ENCODE assay signal across 1 cellular context in genomic region chr21:33383056-33383888, GRCh38.
A peak's percentile ranks its signal among the peaks of the same experiment; 100 is the strongest.
TF ChIP-seq lines count a peak whose summit lies in the region.

No MANE protein-coding gene starts in this region.

TF ChIP-seq in HepG2, 621 proteins besides CTCF, POLR2A, EP300 and RAD21 (continued from another document and continues in another):
- TF ChIP-seq AHDC1 (CRISPR knock-in tag; IDR thresholded peaks at IDR 0.05; ENCODE audit: borderline replicate concordance) (peak; percentile 59; the same call in 1 of the 2 replicates), NR0B2 (CRISPR knock-in tag; IDR thresholded peaks at IDR 0.05) (no peak), ZBTB7A (CRISPR knock-in tag; IDR thresholded peaks at IDR 0.05) (peak; percentile 79; the same call in 1 of the 2 replicates), ATF7-NPFF (CRISPR knock-in tag; IDR thresholded peaks at IDR 0.05; ENCODE audit: low read depth) (no peak), ZNF740 (CRISPR knock-in tag; IDR thresholded peaks at IDR 0.05) (no peak), U2AF2 (IDR thresholded peaks at IDR 0.05; ENCODE audit: low read depth, low read length) (no peak), ETV5 (CRISPR knock-in tag; IDR thresholded peaks at IDR 0.05; ENCODE audit: borderline replicate concordance) (peak; percentile 57; the same call in 1 of the 2 replicates), KDM5A (IDR thresholded peaks at IDR 0.05; ENCODE audit: borderline replicate concordance, low read length) (no peak), SAP130 (CRISPR knock-in tag; IDR thresholded peaks at IDR 0.05; ENCODE audit: low read depth) (peak; percentile 95), ZHX2 (IDR thresholded peaks at IDR 0.05; ENCODE audit: low read depth) (no peak), ZHX2 (CRISPR knock-in tag; IDR thresholded peaks at IDR 0.05; ENCODE audit: borderline replicate concordance) (no peak), PRPF4 (IDR thresholded peaks at IDR 0.05; ENCODE audit: low read depth, low read length, poor library complexity, severe bottlenecking) (no peak), ZBTB2 (CRISPR knock-in tag; IDR thresholded peaks at IDR 0.05; ENCODE audit: low read depth) (0 out of 2 replicates have a peak, but pooled peaks have one; percentile 50), RBM39 (IDR thresholded peaks at IDR 0.05; ENCODE audit: low read depth, low read length, poor library complexity, severe bottlenecking) (no peak), CHD2 (IDR thresholded peaks at IDR 0.05; ENCODE audit: low read depth, low read length) (no peak), ZNF879 (CRISPR knock-in tag; IDR thresholded peaks at IDR 0.05) (no peak), ZFP1 (CRISPR knock-in tag; IDR thresholded peaks at IDR 0.05) (no peak), ZBTB3 (CRISPR knock-in tag; IDR thresholded peaks at IDR 0.05; ENCODE audit: borderline replicate concordance, low read depth) (no peak), HNRNPLL (IDR thresholded peaks at IDR 0.05; ENCODE audit: low read depth, low read length, poor library complexity, severe bottlenecking) (no peak), PCBP1 (IDR thresholded peaks at IDR 0.05; ENCODE audit: borderline replicate concordance, low read depth, low read length) (no peak), ZHX1 (CRISPR knock-in tag; IDR thresholded peaks at IDR 0.05; ENCODE audit: low read depth) (no peak), KLF12 (CRISPR knock-in tag; IDR thresholded peaks at IDR 0.05; ENCODE audit: borderline replicate concordance) (no peak), NKX3-1 (CRISPR knock-in tag; IDR thresholded peaks at IDR 0.05) (no peak), HOXD1 (CRISPR knock-in tag; IDR thresholded peaks at IDR 0.05) (no peak), ZNF138 (CRISPR knock-in tag; IDR thresholded peaks at IDR 0.05; ENCODE audit: low read depth) (no peak), LRRFIP1 (CRISPR knock-in tag; conservative IDR thresholded peaks at IDR 0.05) (no peak), TFAP4 (IDR thresholded peaks at IDR 0.05; ENCODE audit: borderline replicate concordance, low read depth) (peak; percentile 51; the same call in 1 of the 2 replicates), TCF12 (IDR thresholded peaks at IDR 0.05) (no peak), TCF12 (CRISPR knock-in tag; IDR thresholded peaks at IDR 0.05) (no peak), ZNF564 (CRISPR knock-in tag; IDR thresholded peaks at IDR 0.05) (no peak; the same call in 1 of the 2 replicates), ZNF563 (CRISPR knock-in tag; IDR thresholded peaks at IDR 0.05) (no peak), TARDBP (CRISPR knock-in tag; IDR thresholded peaks at IDR 0.05) (peak; percentile 71; the same call in 1 of the 2 replicates), NFYB (CRISPR knock-in tag; IDR thresholded peaks at IDR 0.05) (no peak), STAG1 (CRISPR knock-in tag; IDR thresholded peaks at IDR 0.05) (no peak), JDP2 (CRISPR knock-in tag; IDR thresholded peaks at IDR 0.05; ENCODE audit: borderline replicate concordance) (no peak; the same call in 1 of the 2 replicates), ATF3 (CRISPR knock-in tag; IDR thresholded peaks at IDR 0.05) (peak; percentile 94), ZNF850 (CRISPR knock-in tag; conservative IDR thresholded peaks at IDR 0.05) (no peak)
